15 cellular contexts compared by ENCODE assay signal in genomic region chr18:76941284-76941683, GRCh38.
DNase-seq lines count a peak whose midpoint lies in the region; ATAC-seq and TF ChIP-seq lines count a peak whose summit lies in the region.
"Had no signal": no experiment of that assay in that cellular context is flagged by ENCODE, and none has a peak within 500 bp of the region (broad histone marks: within the 10 kb centered on the region; RNA-seq: fewer than 3 reads in every experiment).

No MANE protein-coding gene starts in this region.

- H2AFZ ChIP-seq in osteoblast (ENCODE audit: low read length): no peak overlapping the region

- H3K9me3 ChIP-seq in Panc1 (ENCODE audit: control insufficient read depth, insufficient read depth, low read depth, low read length): no peaks in the 10 kb centered on the region
- H3K9me3 ChIP-seq in osteoblast (ENCODE audit: low read depth, low read length): no peaks in the 10 kb centered on the region
- no peaks in the 10 kb centered on the region for H3K9me3 ChIP-seq in stomach

- no peaks in the 10 kb centered on the region for H4K20me1 ChIP-seq in osteoblast (ENCODE audit: insufficient read depth, low read length)
- H4K20me1 ChIP-seq: BLaER1 had no signal

- TF ChIP-seq EP300 in stomach (IDR thresholded peaks at IDR 0.05): no peak

- DNase-seq in NCI-H146 (lab: John Stamatoyannopoulos, UW): peak; percentile 25
- DNase-seq in NCI-H146 treated with DMSO at 0.1 percent for 48 hours (lab: John Stamatoyannopoulos, UW; ENCODE audit: unreplicated experiment): no peak
- DNase-seq in COR-L47 (lab: John Stamatoyannopoulos, UW): peak; percentile 91
- DNase-seq in Panc1 (ENCODE audit: low read depth, low spot score): no peak
- peak; percentile 45 for DNase-seq in osteoblast (ENCODE audit: insufficient read length, low spot score, missing footprints)
- DNase-seq in MV-4-11 (lab: John Stamatoyannopoulos, UW): no peak
- DNase-seq in stomach: no peak
- DNase-seq: 8988T; AML-193; CD8-positive, alpha-beta memory T cell; DMS53; GF-D8; GOT3; H9 had no signal

- BruUV-seq in Panc1 (replicated peaks; lab: Mats Ljungman, UMichigan): no TSS peak

- H3K27me3 ChIP-seq in Panc1 (ENCODE audit: control insufficient read depth, insufficient read depth, low read length) (no peaks in the 10 kb centered on the region), osteoblast (ENCODE audit: insufficient read depth, low read length) (no peaks in the 10 kb centered on the region), stomach (no peaks in the 10 kb centered on the region)
- H3K27me3 ChIP-seq: BLaER1 had no signal

- H3K27ac ChIP-seq in Panc1 (ENCODE audit: low read length): no peak overlapping the region
- H3K27ac ChIP-seq in osteoblast (ENCODE audit: low read depth, low read length): no peak overlapping the region
- no peak overlapping the region for H3K27ac ChIP-seq in stomach
- H3K27ac ChIP-seq: BLaER1 had no signal

- CTCF ChIA-PET in Panc1 (lab: Charles Lee): no interaction called here

- H3K4me3 ChIP-seq in Panc1 (ENCODE audit: low read depth in 2 of 2, low read length in 2 of 2) (no peak overlapping the region), osteoblast (ENCODE audit: insufficient read depth, low read length) (no peak overlapping the region), stomach (no peak overlapping the region)
- H3K4me3 ChIP-seq: BLaER1 had no signal

- no peaks in the 10 kb centered on the region for H3K79me2 ChIP-seq in osteoblast (ENCODE audit: insufficient read depth, low read length)

- TF ChIP-seq CTCF in Panc1 (IDR thresholded peaks at IDR 0.05) (no peak), osteoblast (IDR thresholded peaks at IDR 0.05; ENCODE audit: extremely low read depth, low read depth, low read length) (no peak), stomach (IDR thresholded peaks at IDR 0.05) (no peak)

- H3K4me2 ChIP-seq in osteoblast (ENCODE audit: insufficient read depth, low read length): no peak overlapping the region
- H3K4me2 ChIP-seq: BLaER1 had no signal

- TF ChIP-seq POLR2A in stomach (IDR thresholded peaks at IDR 0.05): no peak

- peaks cover 6% of the 10 kb centered on the region; the same call in 1 of the 2 replicates for H3K36me3 ChIP-seq in Panc1 (ENCODE audit: control insufficient read depth, insufficient read depth, low read length)
- H3K36me3 ChIP-seq in osteoblast (ENCODE audit: insufficient read depth, low read length): peaks cover 15% of the 10 kb centered on the region
- peaks cover 27 to 58% (median 47%) of the 10 kb centered on the region in 4 donors for H3K36me3 ChIP-seq in stomach

- in situ Hi-C loops in Panc1 (cut with HindIII; ENCODE audit: low pct_unique_long_range_greater_than_20kb, low sequenced_read_pairs): loop anchor here (5.0 kb wide), 1 partner anchor 39 kb away; no protein-coding TSS in a partner anchor

- 48 to 74% (median 66%) methylated on average over 9 of the region's 9 CpGs for WGBS in stomach, 5 donors

- H3K4me1 ChIP-seq in Panc1 (ENCODE audit: control insufficient read depth, insufficient read depth, low read length): no peaks in the 10 kb centered on the region
- H3K4me1 ChIP-seq in osteoblast (ENCODE audit: insufficient read depth, low read length): no peaks in the 10 kb centered on the region
- peaks cover 0 to 8% (median 2%) of the 10 kb centered on the region in 4 donors for H3K4me1 ChIP-seq in stomach
- H3K4me1 ChIP-seq: BLaER1 had no signal

- POLR2A ChIA-PET in Panc1 (lab: Charles Lee): no interaction called here

- intact Hi-C loops in Panc1 (cut with micrococcal nuclease; ENCODE audit: unreplicated experiment): no loop called here
- intact Hi-C loops in stomach (cut with DNase I; ENCODE audit: low total_unique reads): no loop called here

- peak; percentile 36; the same call in 1 of the 2 replicates for ATAC-seq in Panc1

Comparison
In these comparisons a context has a peak if more than half of its experiments do, and no peak if none do; other contexts are left out.
1. DNase-seq: peak in NCI-H146 (single experiment), COR-L47 (single experiment) and osteoblast (single experiment); none in NCI-H146 treated with DMSO at 0.1 percent for 48 hours (single experiment), Panc1 (single experiment), MV-4-11 (single experiment) and stomach (single experiment).